In the genomic region with DNA sequence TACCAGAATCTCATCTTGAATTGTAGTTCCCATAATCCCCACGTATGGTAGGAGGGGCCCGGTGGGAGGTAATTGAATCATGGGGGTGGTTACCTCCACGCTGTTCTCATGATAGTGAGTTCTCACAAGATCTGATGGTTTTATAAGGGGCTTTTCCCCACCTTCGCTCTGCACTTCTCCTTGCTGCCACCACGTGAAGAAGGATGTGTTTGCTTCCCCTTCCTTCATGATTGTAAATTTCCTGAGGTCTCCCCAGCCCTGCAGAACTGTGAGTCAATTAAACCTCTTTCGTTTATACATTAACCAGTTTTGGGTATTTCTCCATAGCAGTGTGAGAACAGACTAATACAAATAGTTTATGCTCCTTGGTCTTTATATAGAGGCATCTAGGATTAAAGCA, we compare ENCODE assay signal across 1 cellular context. TPM values are rescaled to one million over a fixed set of nuclear protein-coding genes. Genes with fewer than 3 reads are reported as not detected.
"Had no signal": no experiment of that assay in that cellular context is flagged by ENCODE, and none has a peak within 500 bp of the region (broad histone marks: within the 10 kb centered on the region; RNA-seq: fewer than 3 reads in every experiment).

No MANE protein-coding gene starts in this region.

RNA-seq across cellular contexts. Expression of gene FAM200C, which starts 36.8 kb away (rescaled TPM):
- total RNA-seq: T-helper 17 cell had no signal
